Comparison of ENCODE assay signal across 11 cellular contexts in the genomic region with DNA sequence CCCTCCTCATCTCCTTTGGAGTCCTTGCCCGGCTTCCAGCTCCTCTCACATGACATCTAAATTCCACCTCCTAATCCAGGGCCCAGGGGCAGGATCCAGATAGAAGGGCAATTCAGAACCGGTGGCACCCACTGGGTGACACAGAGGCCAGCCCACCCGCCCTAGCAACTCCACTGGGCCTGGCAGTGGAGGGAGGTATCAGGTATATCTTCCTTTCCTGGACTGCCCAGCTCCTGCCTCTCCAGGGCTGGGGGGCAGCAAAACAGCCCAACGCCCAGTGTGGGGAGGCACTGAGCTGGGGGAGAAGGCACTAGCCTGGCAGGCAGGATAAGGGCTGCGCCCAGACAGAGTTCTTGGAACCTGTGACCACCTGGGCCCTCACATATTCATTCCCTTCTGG. TPM values are rescaled to one million over a fixed set of nuclear protein-coding genes. Genes with fewer than 3 reads are reported as not detected.
DNase-seq lines count a peak whose midpoint lies in the region; ATAC-seq, FAIRE-seq and TF ChIP-seq lines count a peak whose summit lies in the region.
"Had no signal": no experiment of that assay in that cellular context is flagged by ENCODE, and none has a peak within 500 bp of the region (broad histone marks: within the 10 kb centered on the region; RNA-seq: fewer than 3 reads in every experiment).

No MANE protein-coding gene starts in this region.

- peaks cover 21 to 29% of the 10 kb centered on the region in 2 donors for H3K4me1 Mint-ChIP-seq in natural killer cell treated with Interleukin-12 subunit alpha and Interleukin-12 subunit beta and Interleukin-15 and Interleukin-18, amount 100 ng/mL, for 72 hours (ENCODE audit: low read depth in 2 of 2)
- H3K4me1 Mint-ChIP-seq in natural killer cell (peaks cover 6 to 14% of the 10 kb centered on the region in 2 donors), neural progenitor cell (peaks cover 52% of the 10 kb centered on the region)

- no peak overlapping the region for H2AFZ ChIP-seq in endothelial cell of umbilical vein (ENCODE audit: low read depth, low read length)
- H2AFZ ChIP-seq in neural progenitor cell (replicated peaks), result no peak overlapping the region

- H3K36me3 ChIP-seq in endothelial cell of umbilical vein (ENCODE audit: control insufficient read depth in 2 of 2, extremely low read depth in 1 of 2, insufficient read depth in 2 of 2, low read length in 2 of 2) (peaks cover 0 to 1% of the 10 kb centered on the region in 2 experiments), neural progenitor cell (no peaks in the 10 kb centered on the region)

- H3K4me3 Mint-ChIP-seq in natural killer cell treated with Interleukin-12 subunit alpha and Interleukin-12 subunit beta and Interleukin-15 and Interleukin-18, amount 100 ng/mL, for 72 hours, result peak overlapping the region; percentile 58
- no peak overlapping the region for H3K4me3 Mint-ChIP-seq in natural killer cell
- H3K4me3 Mint-ChIP-seq in neural progenitor cell, result no peak overlapping the region

- H3K27me3 Mint-ChIP-seq in natural killer cell treated with Interleukin-12 subunit alpha and Interleukin-12 subunit beta and Interleukin-15 and Interleukin-18, amount 100 ng/mL, for 72 hours, result no peaks in the 10 kb centered on the region
- H3K27me3 Mint-ChIP-seq in natural killer cell (ENCODE audit: low read depth in 2 of 2) (no peaks in the 10 kb centered on the region), neural progenitor cell (ENCODE audit: insufficient read depth, low read depth) (peaks cover 16% of the 10 kb centered on the region)

- no peaks in the 10 kb centered on the region for H3K9me3 Mint-ChIP-seq in natural killer cell treated with Interleukin-12 subunit alpha and Interleukin-12 subunit beta and Interleukin-15 and Interleukin-18, amount 100 ng/mL, for 72 hours
- H3K9me3 Mint-ChIP-seq in natural killer cell (no peaks in the 10 kb centered on the region), neural progenitor cell (no peaks in the 10 kb centered on the region)

- no peaks in the 10 kb centered on the region for H3K79me2 ChIP-seq in endothelial cell of umbilical vein (ENCODE audit: control insufficient read depth, insufficient read depth, low read length)
- no peaks in the 10 kb centered on the region for H3K79me2 ChIP-seq in neural progenitor cell (ENCODE audit: low read depth)

- TF ChIP-seq POLR2A in endothelial cell of umbilical vein (IDR thresholded peaks at IDR 0.05; ENCODE audit: low read depth, low read length), result no peak

- CTCF ChIA-PET in endothelial cell of umbilical vein (lab: Charles Lee), result interaction anchor here (1.7 to 3.1 kb wide), 2 partner anchors 35 to 38 kb away, joined by 6 to 13 read pairs; no protein-coding TSS in a partner anchor

- H3K27me3 ChIP-seq in endothelial cell of umbilical vein (ENCODE audit: control insufficient read depth in 2 of 2, insufficient read depth in 2 of 2, low read length in 2 of 2), result no peaks in the 10 kb centered on the region
- no peaks in the 10 kb centered on the region for H3K27me3 ChIP-seq in neural progenitor cell

- H4K20me1 ChIP-seq in endothelial cell of umbilical vein (replicated peaks; ENCODE audit: control insufficient read depth, extremely low read depth, insufficient read depth, low read length), result no peaks in the 10 kb centered on the region
- H4K20me1 ChIP-seq in neural progenitor cell (ENCODE audit: low read depth), result no peaks in the 10 kb centered on the region

- no peak for DNase-seq in natural killer cell treated with Interleukin-12 subunit alpha and Interleukin-12 subunit beta and Interleukin-15 and Interleukin-18, amount 100 ng/mL, for 72 hours (ENCODE audit: low spot score)
- no peak for DNase-seq in natural killer cell
- DNase-seq in endothelial cell of umbilical vein (ENCODE audit: low read depth, low spot score), result no peak
- DNase-seq in neural progenitor cell (ENCODE audit: low spot score), result no peak
- no peak for DNase-seq in mesenteric fat pad (ENCODE audit: low spot score)
- no peak for DNase-seq in stimulated activated naive CD4-positive, alpha-beta T cell (lab: John Stamatoyannopoulos, UW)
- DNase-seq: H7, SW 1271 had no signal

- H3K9me1 ChIP-seq in endothelial cell of umbilical vein (replicated peaks; ENCODE audit: control insufficient read depth, extremely low read depth, insufficient read depth, low read length), result no peaks in the 10 kb centered on the region

- POLR2A ChIA-PET in endothelial cell of umbilical vein (lab: Charles Lee), result interaction anchor here (0.6 to 1.4 kb wide), 2 partner anchors 13 to 38 kb away, joined by 3 to 4 read pairs; no protein-coding TSS in a partner anchor

- H3K4me3 ChIP-seq in endothelial cell of umbilical vein (replicated peaks in 1 of 3; ENCODE audit: insufficient read depth in 1 of 3, low read depth in 1 of 3, low read length in 3 of 3) (no peak overlapping the region), neural progenitor cell (no peak overlapping the region)

- no peak for ATAC-seq in natural killer cell treated with Interleukin-12 subunit alpha and Interleukin-12 subunit beta and Interleukin-15 and Interleukin-18, amount 100 ng/mL, for 72 hours
- ATAC-seq in natural killer cell, result no peak
- ATAC-seq in GM18858 (IDR thresholded peaks at IDR 0.05; ENCODE audit: unreplicated experiment), result no peak
- no peak for ATAC-seq in activated CD4-positive, CD25-positive, alpha-beta regulatory T cell treated with anti-CD3 and anti-CD28 coated beads, Interleukin-2, amount 50 U/mL, for 24 hours

- TF ChIP-seq CTCF in natural killer cell (IDR thresholded peaks at IDR 0.05), result no peak
- no peak for TF ChIP-seq CTCF in endothelial cell of umbilical vein (IDR thresholded peaks at IDR 0.05; ENCODE audit: extremely low read depth in 1 of 2, insufficient read depth in 1 of 2, low read depth in 1 of 2, low read length in 2 of 2)
- TF ChIP-seq CTCF in neural progenitor cell (IDR thresholded peaks at IDR 0.05), result no peak

- H3K9me3 ChIP-seq in endothelial cell of umbilical vein (replicated peaks; ENCODE audit: control insufficient read depth, insufficient read depth, low read length), result no peaks in the 10 kb centered on the region
- no peaks in the 10 kb centered on the region for H3K9me3 ChIP-seq in neural progenitor cell (ENCODE audit: low read depth)

- intact Hi-C loops in natural killer cell (cut with micrococcal nuclease), result no loop called here
- intact Hi-C loops in endothelial cell of umbilical vein (cut with micrococcal nuclease), result loop anchor here (1.0 kb wide), 2 partner anchors 8 to 35 kb away; no protein-coding TSS in a partner anchor

- H3K36me3 Mint-ChIP-seq in natural killer cell treated with Interleukin-12 subunit alpha and Interleukin-12 subunit beta and Interleukin-15 and Interleukin-18, amount 100 ng/mL, for 72 hours, result no peaks in the 10 kb centered on the region
- no peaks in the 10 kb centered on the region for H3K36me3 Mint-ChIP-seq in natural killer cell
- H3K36me3 Mint-ChIP-seq in neural progenitor cell, result peaks cover 8% of the 10 kb centered on the region

- TSS peak; percentile 15 for BruUV-seq in endothelial cell of umbilical vein (replicated peaks; lab: Mats Ljungman, UMichigan)

- H3K9ac ChIP-seq in endothelial cell of umbilical vein (replicated peaks; ENCODE audit: extremely low read depth, insufficient read depth, low read length) (peak overlapping the region; percentile 81), neural progenitor cell (no peak overlapping the region)

- H3K4me1 ChIP-seq in endothelial cell of umbilical vein (ENCODE audit: control insufficient read depth, extremely low read depth, insufficient read depth, low read length) (peaks cover 60% of the 10 kb centered on the region), neural progenitor cell (peaks cover 40% of the 10 kb centered on the region)

- H3K27ac ChIP-seq in endothelial cell of umbilical vein (ENCODE audit: insufficient read depth, low read depth, low read length) (peak overlapping the region; percentile 97), neural progenitor cell (no peak overlapping the region)
- H3K27ac ChIP-seq: C4-2B had no signal

- no peak for FAIRE-seq in endothelial cell of umbilical vein (lab: Jason Lieb, UNC)

- H3F3A ChIP-seq in neural progenitor cell (ENCODE audit: low read depth), result peaks cover 47% of the 10 kb centered on the region

- H3K4me2 ChIP-seq in endothelial cell of umbilical vein (ENCODE audit: insufficient read depth, low read length) (peak overlapping the region; percentile 80), neural progenitor cell (no peak overlapping the region)

- dilution Hi-C loops in endothelial cell of umbilical vein (cut with MboI; ENCODE audit: extremely low pct_ligation_motif_present, low sequenced_read_pairs), result no loop called here

- H3K27ac Mint-ChIP-seq in natural killer cell treated with Interleukin-12 subunit alpha and Interleukin-12 subunit beta and Interleukin-15 and Interleukin-18, amount 100 ng/mL, for 72 hours, result peak overlapping the region; percentile 61 to 77
- H3K27ac Mint-ChIP-seq in natural killer cell, result peak overlapping the region in 1 of 2 donors; percentile 49
- peak overlapping the region; percentile 78 for H3K27ac Mint-ChIP-seq in neural progenitor cell

TF ChIP-seq in endothelial cell of umbilical vein, 7 proteins besides CTCF, POLR2A, EP300 and RAD21 (continues in another document):
- TF ChIP-seq FOS (IDR thresholded peaks at IDR 0.05; ENCODE audit: borderline replicate concordance, insufficient read depth, low read length), result no peak
- no peak for TF ChIP-seq MYC (IDR thresholded peaks at IDR 0.05; ENCODE audit: low read depth, low read length)
- TF ChIP-seq POLR2AphosphoS5 (IDR thresholded peaks at IDR 0.05; ENCODE audit: insufficient read depth, low read depth, low read length), result no peak
- TF ChIP-seq EZH2 (IDR thresholded peaks at IDR 0.05; ENCODE audit: borderline replicate concordance, low read depth, low read length, severe bottlenecking), result no peak
- no peak for TF ChIP-seq GATA2 (IDR thresholded peaks at IDR 0.05; ENCODE audit: insufficient read depth, insufficient read length, low read depth, low read length)

RNA-seq across cellular contexts. Expression of a gene that starts 10.4 kb away (rescaled TPM):
- 10 to 100 TPM; 50.2 to 78.5 TPM for total RNA-seq in natural killer cell treated with Interleukin-12 subunit alpha and Interleukin-12 subunit beta and Interleukin-15 and Interleukin-18, amount 100 ng/mL, for 72 hours
- total RNA-seq in natural killer cell (10 to 100 TPM; 81.9 to 87.8 (median 86.2) TPM), endothelial cell of umbilical vein (108 and 114 TPM in 2 replicates), neural progenitor cell (ENCODE audit: low replicate concordance) (31.4 and 33.8 TPM in 2 replicates), mesenteric fat pad (146 TPM)
- 74.1 and 77.2 TPM in 2 replicates for polyA plus RNA-seq in endothelial cell of umbilical vein
- 88.7 and 106 TPM in 2 replicates for polyA plus RNA-seq in endothelial cell of umbilical vein (2011; cell fraction: cytosol; rRNA removed)
- 74.2 and 76.4 TPM in 2 replicates for polyA plus RNA-seq in endothelial cell of umbilical vein (2011; cell fraction: nucleus; rRNA removed)
- polyA plus RNA-seq in endothelial cell of umbilical vein (2012), result 154 and 159 TPM in 2 replicates
- 45.9 and 64.0 TPM in 2 replicates for polyA minus RNA-seq in endothelial cell of umbilical vein
- polyA minus RNA-seq in endothelial cell of umbilical vein (2011; cell fraction: cytosol; rRNA and poly(A)+ RNA removed), result 17.6 TPM
- polyA minus RNA-seq in endothelial cell of umbilical vein (2011; cell fraction: nucleus; rRNA and poly(A)+ RNA removed), result 26.3 and 40.0 TPM in 2 replicates
